Comparison of ENCODE assay signal across 8 cellular contexts in the genomic region with DNA sequence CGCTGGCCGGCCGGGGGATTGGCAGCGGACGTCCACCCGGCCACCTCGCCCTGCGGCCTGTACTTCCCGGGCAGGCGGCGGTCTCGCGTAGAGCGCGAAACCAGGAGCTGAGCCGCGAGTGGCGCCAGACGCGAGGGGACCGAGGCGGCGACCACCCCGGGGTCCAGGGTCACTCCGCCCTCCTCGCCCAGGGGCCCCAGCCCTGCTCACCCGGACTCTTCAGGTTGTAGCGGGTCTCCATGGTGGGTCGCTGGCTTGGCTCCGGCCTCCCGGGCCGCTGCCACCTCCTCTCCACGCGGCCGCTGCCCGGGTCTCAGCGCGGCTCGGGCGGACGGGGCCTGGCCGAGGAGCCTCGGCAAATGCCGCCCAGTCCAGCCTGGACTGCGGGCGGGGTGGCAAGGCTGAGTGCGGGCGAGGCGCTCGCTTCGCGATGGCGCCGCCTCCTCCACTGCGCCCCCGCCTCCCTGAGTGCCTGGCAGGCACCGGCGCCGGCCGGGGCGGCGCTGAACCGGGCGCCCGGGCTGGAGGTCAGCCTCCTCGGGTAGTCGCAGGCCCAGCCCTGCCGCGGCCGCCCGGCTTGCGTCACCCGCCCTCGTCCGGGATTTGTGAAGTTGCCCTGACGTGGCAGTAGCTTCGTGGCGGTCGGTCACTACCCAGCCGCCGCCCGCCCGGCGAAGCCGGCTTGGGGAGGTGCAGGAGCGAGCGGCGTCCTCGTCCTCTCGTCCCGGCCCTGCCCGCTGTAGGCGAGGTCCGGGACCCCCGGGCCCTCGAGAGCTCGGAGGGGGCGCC. TPM values are rescaled to one million over a fixed set of nuclear protein-coding genes. Genes with fewer than 3 reads are reported as not detected.
DNase-seq lines count a peak whose midpoint lies in the region; ATAC-seq, FAIRE-seq and TF ChIP-seq lines count a peak whose summit lies in the region.

A gene with protein sequence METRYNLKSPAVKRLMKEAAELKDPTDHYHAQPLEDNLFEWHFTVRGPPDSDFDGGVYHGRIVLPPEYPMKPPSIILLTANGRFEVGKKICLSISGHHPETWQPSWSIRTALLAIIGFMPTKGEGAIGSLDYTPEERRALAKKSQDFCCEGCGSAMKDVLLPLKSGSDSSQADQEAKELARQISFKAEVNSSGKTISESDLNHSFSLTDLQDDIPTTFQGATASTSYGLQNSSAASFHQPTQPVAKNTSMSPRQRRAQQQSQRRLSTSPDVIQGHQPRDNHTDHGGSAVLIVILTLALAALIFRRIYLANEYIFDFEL (minus strand): TSS at position 394 of the 789 bp plus-strand sequence. CDS start 153 bp downstream, at position 241.

- no peak for TF ChIP-seq CTCF in Caco-2 (IDR thresholded peaks at IDR 0.05; ENCODE audit: insufficient read depth in 1 of 2, low read depth in 1 of 2, low read length in 1 of 2, severe bottlenecking in 1 of 2, unreplicated experiment in 1 of 2)
- TF ChIP-seq CTCF in foreskin fibroblast (IDR thresholded peaks at IDR 0.05; ENCODE audit: low read depth, low read length), result no peak
- TF ChIP-seq CTCF in neural progenitor cell (IDR thresholded peaks at IDR 0.05), result no peak

- DNase-seq in Caco-2 (peak; percentile 93 to 95), HTR-8/SVneo (ENCODE audit: insufficient read length, low spot score) (peak; percentile 64), foreskin fibroblast (peak; percentile 95 to 98), neural progenitor cell (ENCODE audit: low spot score) (peak; percentile 93)
- peak; percentile 65 for DNase-seq in activated gamma-delta T cell treated with anti-CD3 and anti-CD28 coated beads, Interleukin-2, amount 50 U/mL, for 16 hours (ENCODE audit: low read depth)

- peak within 1 kb of the TSS; percentile 86 for H3K4me2 ChIP-seq in neural progenitor cell

- H3K9me3 Mint-ChIP-seq in Caco-2 (ENCODE audit: unreplicated experiment), result no peaks in the 10 kb centered on the region
- H3K9me3 Mint-ChIP-seq in neural progenitor cell, result peaks cover 2% of the 10 kb centered on the region

- H3K4me3 ChIP-seq in Caco-2 (ENCODE audit: low read depth, low read length), result peak within 1 kb of the TSS; percentile 92
- peak within 1 kb of the TSS; percentile 79 to 95 for H3K4me3 ChIP-seq in foreskin fibroblast (ENCODE audit: low read depth in 1 of 2, low read length in 2 of 2)
- H3K4me3 ChIP-seq in neural progenitor cell, result peak within 1 kb of the TSS; percentile 64
- H3K4me3 ChIP-seq in stomach smooth muscle (ENCODE audit: low read length in 2 of 2), result peak within 1 kb of the TSS; percentile 66 to 93

- FAIRE-seq in HTR-8/SVneo (lab: Jason Lieb, UNC), result peak; percentile 92

- H3K36me3 Mint-ChIP-seq in Caco-2 (ENCODE audit: insufficient read depth, unreplicated experiment) (peaks cover 12% of the 10 kb centered on the region), neural progenitor cell (peaks cover 4% of the 10 kb centered on the region)

- peaks cover 28% of the 10 kb centered on the region for H3K4me1 ChIP-seq in Caco-2
- H3K4me1 ChIP-seq in neural progenitor cell, result peaks cover 19% of the 10 kb centered on the region
- H3K4me1 ChIP-seq in stomach smooth muscle (ENCODE audit: control insufficient read depth, insufficient read depth, low read length), result peaks cover 16% of the 10 kb centered on the region

- peak within 1 kb of the TSS; percentile 91 for H3K27ac Mint-ChIP-seq in Caco-2 (ENCODE audit: unreplicated experiment)
- H3K27ac Mint-ChIP-seq in neural progenitor cell, result peak within 1 kb of the TSS; percentile 99

- H2AFZ ChIP-seq in neural progenitor cell (replicated peaks), result peak within 1 kb of the TSS; percentile 87

- H3K9me3 ChIP-seq in Caco-2 (no peaks in the 10 kb centered on the region), neural progenitor cell (ENCODE audit: low read depth) (no peaks in the 10 kb centered on the region), stomach smooth muscle (ENCODE audit: control insufficient read depth in 2 of 2, low read length in 2 of 2) (no peaks in the 10 kb centered on the region)

- H3F3A ChIP-seq in neural progenitor cell (ENCODE audit: low read depth), result peaks cover 34% of the 10 kb centered on the region

- H3K4me3 Mint-ChIP-seq in Caco-2 (ENCODE audit: unreplicated experiment) (peak within 1 kb of the TSS; percentile 96), neural progenitor cell (peak within 1 kb of the TSS; percentile 99)

- H3K36me3 ChIP-seq in Caco-2 (ENCODE audit: control insufficient read depth, insufficient read depth, low read length) (no peaks in the 10 kb centered on the region), neural progenitor cell (no peaks in the 10 kb centered on the region), stomach smooth muscle (ENCODE audit: control insufficient read depth in 2 of 2, insufficient read depth in 2 of 2, low read length in 2 of 2) (no peaks in the 10 kb centered on the region)

- CTCF ChIA-PET in Caco-2 (lab: Charles Lee), result interaction anchor here (0.6 to 0.7 kb wide), 3 partner anchors 11 to 404 kb away, joined by 3 to 7 read pairs (median 3); no protein-coding TSS in a partner anchor

- intact Hi-C loops in Caco-2 (cut with micrococcal nuclease; ENCODE audit: unreplicated experiment), result loop anchor here (5.0 kb wide), 1 partner anchor 40 kb away; no protein-coding TSS in a partner anchor

- peaks cover 42% of the 10 kb centered on the region for H3K79me2 ChIP-seq in neural progenitor cell (ENCODE audit: low read depth)

- H3K27me3 ChIP-seq in Caco-2 (replicated peaks; ENCODE audit: control insufficient read depth, insufficient read depth, low read length), result no peaks in the 10 kb centered on the region
- H3K27me3 ChIP-seq in neural progenitor cell, result no peaks in the 10 kb centered on the region
- no peaks in the 10 kb centered on the region for H3K27me3 ChIP-seq in stomach smooth muscle (ENCODE audit: control insufficient read depth in 1 of 2, insufficient read depth in 2 of 2, low read length in 2 of 2)

- H3K27ac ChIP-seq in neural progenitor cell (peak within 1 kb of the TSS; percentile 89), stomach smooth muscle (ENCODE audit: low read length) (peak within 1 kb of the TSS; percentile 90)

- peak; percentile 68 for TF ChIP-seq POLR2A in Raji (IDR thresholded peaks at IDR 0.05; ENCODE audit: insufficient read depth, low read depth, low read length)

- H3K27me3 Mint-ChIP-seq in Caco-2 (ENCODE audit: insufficient read depth, unreplicated experiment), result no peaks in the 10 kb centered on the region
- peaks cover 3% of the 10 kb centered on the region for H3K27me3 Mint-ChIP-seq in neural progenitor cell (ENCODE audit: insufficient read depth, low read depth)

- peak within 1 kb of the TSS; percentile 84 for H3K9ac ChIP-seq in neural progenitor cell
- H3K9ac ChIP-seq in stomach smooth muscle (ENCODE audit: low read length in 2 of 2), result peak within 1 kb of the TSS; percentile 71 to 94

- peaks cover 22% of the 10 kb centered on the region for H3K4me1 Mint-ChIP-seq in Caco-2 (ENCODE audit: low read depth, unreplicated experiment)
- peaks cover 51% of the 10 kb centered on the region for H3K4me1 Mint-ChIP-seq in neural progenitor cell

- no TSS peak for BruUV-seq in Caco-2 (replicated peaks; lab: Mats Ljungman, UMichigan)

- H4K20me1 ChIP-seq in neural progenitor cell (ENCODE audit: low read depth), result peaks cover 5% of the 10 kb centered on the region

- POLR2A ChIA-PET in Caco-2 (lab: Charles Lee), result interaction anchor here (0.7 to 1.2 kb wide), 3 partner anchors 16 to 198 kb away, joined by 3 to 5 read pairs (median 3); no protein-coding TSS in a partner anchor

- ATAC-seq in GM19467 (IDR thresholded peaks at IDR 0.05; ENCODE audit: unreplicated experiment), result peak; percentile 38

RNA-seq across cellular contexts. Expression of the gene that starts here (rescaled TPM):
- total RNA-seq in Caco-2 (2022) (23.1 and 23.5 TPM in 2 replicates), neural progenitor cell (ENCODE audit: low replicate concordance) (27.4 and 43.0 TPM in 2 replicates)

Comparison
In these comparisons a context has a peak if more than half of its experiments do, and no peak if none do; other contexts are left out.
1. Peak in every context shown above with its lines: DNase-seq, ATAC-seq, H3K4me3 ChIP-seq and H3K27ac ChIP-seq.